8 cellular contexts compared by ENCODE assay signal in the genomic region with DNA sequence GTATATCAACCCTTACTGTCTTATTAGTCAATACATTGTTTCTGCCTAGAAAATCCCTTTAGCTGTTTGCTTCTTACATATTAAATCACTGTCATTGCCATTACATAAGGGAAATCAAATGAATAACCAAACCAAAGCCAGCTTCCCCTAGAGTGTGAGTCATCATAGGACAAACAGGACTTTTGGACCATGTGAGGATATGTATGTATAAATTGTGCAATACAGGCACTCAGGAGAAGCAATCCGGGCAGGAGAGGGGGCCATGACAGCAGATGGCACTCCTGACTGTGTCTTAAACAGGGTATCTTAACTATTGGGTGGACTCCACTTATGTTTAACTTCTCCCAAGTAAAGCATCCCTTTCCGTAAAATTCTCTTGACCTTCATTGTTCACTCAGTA.
DNase-seq lines count a peak whose midpoint lies in the region; ATAC-seq lines count a peak whose summit lies in the region.
"Had no signal": no experiment of that assay in that cellular context is flagged by ENCODE, and none has a peak within 500 bp of the region (broad histone marks: within the 10 kb centered on the region; RNA-seq: fewer than 3 reads in every experiment).

No MANE protein-coding gene starts in this region.

- DNase-seq in HPDE6-E6E7 (ENCODE audit: extremely low spot score) (peak; percentile 9), RKO (ENCODE audit: low spot score) (peak; percentile 14), fibroblast of peridontal ligament (ENCODE audit: extremely low read depth) (peak; percentile 59), renal cortical epithelial cell (ENCODE audit: low read depth) (peak; percentile 72), globus pallidus (ENCODE audit: low spot score) (no peak), Right ventricle myocardium inferior (ENCODE audit: missing footprints) (no peak)
- no peak for DNase-seq in activated naive CD4-positive, alpha-beta T cell treated with anti-CD3 and anti-CD28 coated beads, Interleukin-2, amount 50 U/mL, for 16 hours
- DNase-seq: cortex of kidney had no signal

- intact Hi-C loops in Right ventricle myocardium inferior (cut with DNase I): no loop called here

- ATAC-seq in Right ventricle myocardium inferior: no peak

Comparison
In these comparisons a context has a peak if more than half of its experiments do, and no peak if none do; other contexts are left out.
1. DNase-seq: peak in HPDE6-E6E7 (single experiment), RKO (single experiment), fibroblast of peridontal ligament (single experiment) and renal cortical epithelial cell (single experiment); none in globus pallidus (single experiment), Right ventricle myocardium inferior (single experiment) and activated naive CD4-positive, alpha-beta T cell treated with anti-CD3 and anti-CD28 coated beads, Interleukin-2, amount 50 U/mL, for 16 hours (single experiment).